9 cellular contexts compared by ENCODE assay signal in the genomic region with DNA sequence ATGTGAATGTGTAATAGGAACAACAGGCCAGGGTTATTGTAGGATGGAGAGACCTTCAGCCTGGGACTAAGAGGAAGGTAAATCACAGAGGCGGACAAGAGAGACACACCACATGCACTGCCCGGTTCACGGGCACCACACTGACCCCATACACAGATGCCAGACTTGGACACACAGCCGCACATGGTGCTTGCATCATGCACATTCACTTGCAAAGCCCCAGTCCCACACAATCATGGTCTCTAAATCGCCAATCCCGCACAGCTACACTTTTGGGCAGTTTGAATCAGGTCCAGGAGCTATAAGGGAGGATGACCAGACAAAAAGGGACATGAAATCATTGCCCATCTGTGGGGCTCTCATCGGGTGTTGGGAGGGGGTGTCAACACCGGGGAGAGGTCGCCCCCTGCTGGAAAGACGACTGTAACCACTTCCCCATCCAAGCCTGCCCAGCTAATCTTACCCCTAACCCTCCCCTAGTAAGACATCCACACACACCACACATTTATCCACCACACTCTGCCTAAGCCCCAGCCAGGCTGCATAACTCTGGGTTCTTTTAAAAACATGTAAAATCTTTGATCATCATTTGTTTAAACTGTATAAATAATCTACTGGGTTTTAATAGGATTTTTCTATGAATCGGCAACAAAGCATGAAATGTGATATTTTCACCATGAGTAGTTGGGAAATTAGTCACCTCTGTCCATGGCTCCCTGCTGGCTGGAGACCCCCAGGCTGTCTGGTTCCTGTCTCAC. TPM values are rescaled to one million over a fixed set of nuclear protein-coding genes. Genes with fewer than 3 reads are reported as not detected.
DNase-seq lines count a peak whose midpoint lies in the region; ATAC-seq and TF ChIP-seq lines count a peak whose summit lies in the region.
"Had no signal": no experiment of that assay in that cellular context is flagged by ENCODE, and none has a peak within 500 bp of the region (broad histone marks: within the 10 kb centered on the region; RNA-seq: fewer than 3 reads in every experiment).

No MANE protein-coding gene starts in this region.

- no peaks in the 10 kb centered on the region for H3K36me3 ChIP-seq in Loucy (ENCODE audit: insufficient read depth, low read length)

- H4K20me1 ChIP-seq in Loucy (ENCODE audit: insufficient read depth, low read length, poor library complexity, severe bottlenecking), result no peaks in the 10 kb centered on the region

- H3K27me3 Mint-ChIP-seq in naive B cell, result peaks cover 20 to 45% (median 31%) of the 10 kb centered on the region in 3 donors

- H3K27ac Mint-ChIP-seq in naive B cell, result no peak overlapping the region
- H3K27ac Mint-ChIP-seq: CD8-positive, alpha-beta memory T cell had no signal

- DNase-seq in NCI-H1436 (lab: John Stamatoyannopoulos, UW) (peak; percentile 13), NCI-H1436 treated with DMSO at 0.1 percent for 48 hours (lab: John Stamatoyannopoulos, UW) (no peak), UCSD-AML1 (lab: John Stamatoyannopoulos, UW; ENCODE audit: unreplicated experiment) (peak; percentile 54), cerebellum (ENCODE audit: low spot score) (peak; percentile 12), naive B cell (peak; percentile 47)

- no peaks in the 10 kb centered on the region for H3K9me2 ChIP-seq in Loucy (replicated peaks; ENCODE audit: low read depth, low read length)

- peaks cover 0 to 1% (median under 1%) of the 10 kb centered on the region in 3 donors for H3K4me1 Mint-ChIP-seq in naive B cell
- H3K4me1 Mint-ChIP-seq: CD8-positive, alpha-beta memory T cell had no signal

- no peaks in the 10 kb centered on the region for H3K9me3 ChIP-seq in Loucy (ENCODE audit: insufficient read depth, low read depth, low read length)

- peak; percentile 91 for TF ChIP-seq CTCF in Loucy (conservative IDR thresholded peaks at IDR 0.05; ENCODE audit: low read length)

- no peak overlapping the region for H3K4me3 ChIP-seq in Loucy (ENCODE audit: low read length, poor library complexity, severe bottlenecking)

- H3F3A ChIP-seq in Loucy (ENCODE audit: low read depth), result no peaks in the 10 kb centered on the region

- no peak overlapping the region for H3K4me3 Mint-ChIP-seq in naive B cell
- H3K4me3 Mint-ChIP-seq: CD8-positive, alpha-beta memory T cell had no signal

- H3K36me3 Mint-ChIP-seq in naive B cell, result no peaks in the 10 kb centered on the region

- peaks cover 15% of the 10 kb centered on the region for H3K4me1 ChIP-seq in Loucy (ENCODE audit: insufficient read depth, low read length, poor library complexity, severe bottlenecking)

- ATAC-seq in naive B cell (ENCODE audit: low read depth in 2 of 2) (peak; percentile 74 to 75), GM19455 (IDR thresholded peaks at IDR 0.05; ENCODE audit: unreplicated experiment) (no peak), HG03196 (IDR thresholded peaks at IDR 0.05; ENCODE audit: unreplicated experiment) (no peak)

- no peaks in the 10 kb centered on the region for H3K27me3 ChIP-seq in Loucy (ENCODE audit: insufficient read depth, low read length, poor library complexity, severe bottlenecking)

- no peak overlapping the region for H3K4me2 ChIP-seq in Loucy (ENCODE audit: low read depth, low read length, poor library complexity, severe bottlenecking)

- H3K79me2 ChIP-seq in Loucy (ENCODE audit: insufficient read depth, low read length), result no peaks in the 10 kb centered on the region

- H2AFZ ChIP-seq in Loucy (ENCODE audit: low read length), result 0 out of 2 replicates have a peak overlapping the region, but pooled peaks have one; percentile 18

- H3K9ac ChIP-seq in Loucy (ENCODE audit: low read depth, low read length, poor library complexity, severe bottlenecking), result no peak overlapping the region

- peaks cover 0 to 2% (median 0%) of the 10 kb centered on the region in 7 donors for H3K9me3 Mint-ChIP-seq in naive B cell
- H3K9me3 Mint-ChIP-seq: CD8-positive, alpha-beta memory T cell had no signal

RNA-seq across cellular contexts. Expression of a gene that starts 40.5 kb away (rescaled TPM):
- total RNA-seq in cerebellum, result 62.5 TPM
- polyA plus RNA-seq in naive B cell (ENCODE audit: low read depth in 6 of 6), result 10 to 100 TPM in 3 of 6 donors, 1 to 10 TPM in 3; 5.8 to 17.0 (median 10.7) TPM

Comparison
In these comparisons a context has a peak if more than half of its experiments do, and no peak if none do; other contexts are left out.
1. ATAC-seq: peak in naive B cell (2 of 2); none in GM19455 (single experiment) and HG03196 (single experiment).